In genomic region chr17:63530557-63531021, GRCh38 we compare ENCODE assay signal across 21 cellular contexts. TPM values are rescaled to one million over a fixed set of nuclear protein-coding genes. Genes with fewer than 3 reads are reported as not detected.
DNase-seq lines count a peak whose midpoint lies in the region; ATAC-seq and TF ChIP-seq lines count a peak whose summit lies in the region.
"Had no signal": no experiment of that assay in that cellular context is flagged by ENCODE, and none has a peak within 500 bp of the region (broad histone marks: within the 10 kb centered on the region; RNA-seq: fewer than 3 reads in every experiment).

No MANE protein-coding gene starts in this region.

- H3K36me3 ChIP-seq in Karpas-422 (ENCODE audit: insufficient read depth, low read length), result no peaks in the 10 kb centered on the region
- no peaks in the 10 kb centered on the region for H3K36me3 ChIP-seq in mesenchymal stem cell (ENCODE audit: control insufficient read depth in 1 of 2, insufficient read depth in 2 of 2, low read depth in 1 of 2, low read length in 2 of 2)
- H3K36me3 ChIP-seq: BE2C had no signal

- TF ChIP-seq CTCF in VCaP (conservative IDR thresholded peaks at IDR 0.05), result no peak

- H4K8ac ChIP-seq in mesenchymal stem cell (ENCODE audit: low read length), result no peak overlapping the region

- H3K79me2 ChIP-seq in Karpas-422 (ENCODE audit: low read length), result no peaks in the 10 kb centered on the region

- H2AK5ac ChIP-seq in mesenchymal stem cell (ENCODE audit: low read length, severe bottlenecking), result no peak overlapping the region

- H3K18ac ChIP-seq in mesenchymal stem cell (ENCODE audit: low read depth in 1 of 2, low read length in 2 of 2), result no peak overlapping the region

- H3K27ac ChIP-seq in Karpas-422 (ENCODE audit: low read length), result no peak overlapping the region; the same call in 1 of the 2 replicates
- peak overlapping the region; percentile 40; the same call in 1 of the 2 replicates for H3K27ac ChIP-seq in VCaP
- no peak overlapping the region for H3K27ac ChIP-seq in mesenchymal stem cell (ENCODE audit: low read length, poor library complexity, severe bottlenecking)
- H3K27ac ChIP-seq: HL-60 had no signal

- H2AFZ ChIP-seq in Karpas-422 (ENCODE audit: low read length) (no peak overlapping the region), mesenchymal stem cell (ENCODE audit: low read depth, low read length) (no peak overlapping the region)

- H3K23ac ChIP-seq in mesenchymal stem cell (ENCODE audit: low read length in 2 of 2), result no peak overlapping the region

- H3K79me1 ChIP-seq in mesenchymal stem cell (replicated peaks; ENCODE audit: low read length, poor library complexity, severe bottlenecking), result no peaks in the 10 kb centered on the region

- peak; percentile 4 for ATAC-seq in stimulated activated memory B cell treated with anti-CD40 and anti-IgM and Interleukin-4, amounts not matched to agents 10 μg/mL and 1 μg/mL and 100 μg/mL, for 72 hours
- ATAC-seq: GM12878 had no signal

- H3K27me3 ChIP-seq in Karpas-422 (ENCODE audit: low read length) (no peaks in the 10 kb centered on the region), mesenchymal stem cell (ENCODE audit: control insufficient read depth in 1 of 2, insufficient read depth in 1 of 2, low read length in 2 of 2) (peaks cover 32 to 62% of the 10 kb centered on the region in 2 experiments)
- H3K27me3 ChIP-seq: BE2C had no signal

- peak overlapping the region; percentile 28; the same call in 1 of the 2 replicates for H3K9ac ChIP-seq in Karpas-422 (ENCODE audit: low read length)
- no peak overlapping the region for H3K9ac ChIP-seq in mesenchymal stem cell (ENCODE audit: low read length)

- no peak overlapping the region for H2BK5ac ChIP-seq in mesenchymal stem cell (ENCODE audit: low read depth, low read length, poor library complexity, severe bottlenecking)

- H3K4me2 ChIP-seq in Karpas-422 (ENCODE audit: low read depth, low read length, poor library complexity, severe bottlenecking), result peak overlapping the region; percentile 31
- H3K4me2 ChIP-seq in mesenchymal stem cell (ENCODE audit: low read length, poor library complexity, severe bottlenecking), result no peak overlapping the region

- H3K9me2 ChIP-seq in Karpas-422 (replicated peaks; ENCODE audit: insufficient read depth, low read length), result no peaks in the 10 kb centered on the region

- H3K27ac Mint-ChIP-seq in stimulated activated memory B cell treated with anti-CD40 and anti-IgM and Interleukin-4, amounts not matched to agents 10 μg/mL and 1 μg/mL and 100 μg/mL, for 72 hours, result no peak overlapping the region
- H3K27ac Mint-ChIP-seq: CD4-positive, CD25-positive, alpha-beta regulatory T cell; CD8-positive, alpha-beta memory T cell had no signal

- no peak overlapping the region for H2BK120ac ChIP-seq in mesenchymal stem cell (ENCODE audit: low read depth, low read length)

- peak overlapping the region; percentile 12 for H2BK15ac ChIP-seq in mesenchymal stem cell (ENCODE audit: low read depth, poor library complexity, severe bottlenecking)

- no peaks in the 10 kb centered on the region for H4K20me1 ChIP-seq in Karpas-422 (ENCODE audit: insufficient read depth, low read depth, low read length)

- peaks cover 32% of the 10 kb centered on the region for H3K27me3 Mint-ChIP-seq in stimulated activated memory B cell treated with anti-CD40 and anti-IgM and Interleukin-4, amounts not matched to agents 10 μg/mL and 1 μg/mL and 100 μg/mL, for 72 hours

- no peak overlapping the region for H3K14ac ChIP-seq in mesenchymal stem cell (ENCODE audit: low read length in 2 of 2)

- no peaks in the 10 kb centered on the region for H3K9me3 ChIP-seq in Karpas-422 (ENCODE audit: low read length)
- H3K9me3 ChIP-seq in mesenchymal stem cell (ENCODE audit: control insufficient read depth, low read length), result no peaks in the 10 kb centered on the region
- H3K9me3 ChIP-seq: BE2C had no signal

- no peak overlapping the region for H3K4me3 Mint-ChIP-seq in stimulated activated memory B cell treated with anti-CD40 and anti-IgM and Interleukin-4, amounts not matched to agents 10 μg/mL and 1 μg/mL and 100 μg/mL, for 72 hours
- H3K4me3 Mint-ChIP-seq: CD4-positive, CD25-positive, alpha-beta regulatory T cell; CD8-positive, alpha-beta memory T cell had no signal

- H2BK12ac ChIP-seq in mesenchymal stem cell (ENCODE audit: low read length in 2 of 2), result no peak overlapping the region

- no peak overlapping the region for H4K91ac ChIP-seq in mesenchymal stem cell (ENCODE audit: low read length)

- H3K4me3 ChIP-seq in Karpas-422 (ENCODE audit: low read length), result no peak overlapping the region
- no peak overlapping the region for H3K4me3 ChIP-seq in mesenchymal stem cell (ENCODE audit: insufficient read depth in 1 of 2, low read depth in 1 of 2, low read length in 2 of 2)
- H3K4me3 ChIP-seq: GM12878 had no signal

- WGBS in mesenchymal stem cell, result 81% methylated on average over 3 of the region's 3 CpGs

- no peak for TF ChIP-seq POLR2A in erythroblast (IDR thresholded peaks at IDR 0.05; ENCODE audit: low read length)

- DNase-seq in Karpas-422 (no peak), mesenchymal stem cell (no peak), erythroblast (lab: John Stamatoyannopoulos, UW) (no peak), iPS-NIHi7 (ENCODE audit: extremely low spot score) (no peak)
- DNase-seq: ACHN; C1 segment of cervical spinal cord; CD4-positive, CD25-positive, alpha-beta regulatory T cell; COR-L47; DMS 273 treated with DMSO at 0.1 percent for 48 hours; DMS53; DND-41; HCEC 1CT; IMR-90 had no signal

- H3K4me1 ChIP-seq in Karpas-422 (ENCODE audit: low read length) (peaks cover 37% of the 10 kb centered on the region), mesenchymal stem cell (ENCODE audit: control insufficient read depth, insufficient read depth, low read depth, low read length) (no peaks in the 10 kb centered on the region)

- no peaks in the 10 kb centered on the region for H3K9me3 Mint-ChIP-seq in stimulated activated memory B cell treated with anti-CD40 and anti-IgM and Interleukin-4, amounts not matched to agents 10 μg/mL and 1 μg/mL and 100 μg/mL, for 72 hours
- H3K9me3 Mint-ChIP-seq: CD8-positive, alpha-beta memory T cell had no signal

- no peaks in the 10 kb centered on the region for H3K36me3 Mint-ChIP-seq in stimulated activated memory B cell treated with anti-CD40 and anti-IgM and Interleukin-4, amounts not matched to agents 10 μg/mL and 1 μg/mL and 100 μg/mL, for 72 hours
- H3K36me3 Mint-ChIP-seq: CD4-positive, CD25-positive, alpha-beta regulatory T cell; CD8-positive, alpha-beta memory T cell had no signal

- H3K4me1 Mint-ChIP-seq in stimulated activated memory B cell treated with anti-CD40 and anti-IgM and Interleukin-4, amounts not matched to agents 10 μg/mL and 1 μg/mL and 100 μg/mL, for 72 hours, result no peaks in the 10 kb centered on the region
- H3K4me1 Mint-ChIP-seq: CD4-positive, CD25-positive, alpha-beta regulatory T cell; CD8-positive, alpha-beta memory T cell had no signal

- H3K4ac ChIP-seq in mesenchymal stem cell (ENCODE audit: low read depth in 1 of 2, low read length in 2 of 2), result no peak overlapping the region

RNA-seq across cellular contexts. Expression of gene KCNH6, which starts 7.4 kb away (rescaled TPM):
- not detected in 2 replicates for total RNA-seq in Karpas-422 (2014; rRNA removed; shearing (Covaris generic); ENCODE audit: low replicate concordance)
- polyA plus RNA-seq in mesenchymal stem cell (2013, experiment 1 of 2), result 0.04 TPM
- 0.03 TPM for polyA plus RNA-seq in mesenchymal stem cell (2013, experiment 2 of 2)
- total RNA-seq: CD4-positive, CD25-positive, alpha-beta regulatory T cell; CD8-positive, alpha-beta memory T cell; G401; GM12878; HT1080 had no signal
- polyA plus RNA-seq: CD4-positive, CD25-positive, alpha-beta regulatory T cell; CD8-positive, alpha-beta memory T cell; GM12878 had no signal

RNA-seq across cellular contexts. Expression of gene DCAF7, which starts 19.7 kb away (rescaled TPM):
- total RNA-seq in Karpas-422 (2014; rRNA removed; shearing (Covaris generic); ENCODE audit: low replicate concordance), result 44.9 and 72.3 TPM in 2 replicates
- polyA plus RNA-seq in mesenchymal stem cell (2013, experiment 1 of 2), result 51.6 TPM
- 50.7 TPM for polyA plus RNA-seq in mesenchymal stem cell (2013, experiment 2 of 2)

RNA-seq across cellular contexts. Expression of gene ACE, which starts 53.7 kb away (rescaled TPM):
- total RNA-seq in Karpas-422 (2014; rRNA removed; shearing (Covaris generic); ENCODE audit: low replicate concordance), result 6.7 and 13.9 TPM in 2 replicates
- 1.8 TPM for polyA plus RNA-seq in mesenchymal stem cell (2013, experiment 1 of 2)
- 1.8 TPM for polyA plus RNA-seq in mesenchymal stem cell (2013, experiment 2 of 2)
- total RNA-seq: HT1080 had no signal
- polyA plus RNA-seq: GM12878 had no signal
